Comparison of ENCODE assay signal across 9 cellular contexts in the genomic region with DNA sequence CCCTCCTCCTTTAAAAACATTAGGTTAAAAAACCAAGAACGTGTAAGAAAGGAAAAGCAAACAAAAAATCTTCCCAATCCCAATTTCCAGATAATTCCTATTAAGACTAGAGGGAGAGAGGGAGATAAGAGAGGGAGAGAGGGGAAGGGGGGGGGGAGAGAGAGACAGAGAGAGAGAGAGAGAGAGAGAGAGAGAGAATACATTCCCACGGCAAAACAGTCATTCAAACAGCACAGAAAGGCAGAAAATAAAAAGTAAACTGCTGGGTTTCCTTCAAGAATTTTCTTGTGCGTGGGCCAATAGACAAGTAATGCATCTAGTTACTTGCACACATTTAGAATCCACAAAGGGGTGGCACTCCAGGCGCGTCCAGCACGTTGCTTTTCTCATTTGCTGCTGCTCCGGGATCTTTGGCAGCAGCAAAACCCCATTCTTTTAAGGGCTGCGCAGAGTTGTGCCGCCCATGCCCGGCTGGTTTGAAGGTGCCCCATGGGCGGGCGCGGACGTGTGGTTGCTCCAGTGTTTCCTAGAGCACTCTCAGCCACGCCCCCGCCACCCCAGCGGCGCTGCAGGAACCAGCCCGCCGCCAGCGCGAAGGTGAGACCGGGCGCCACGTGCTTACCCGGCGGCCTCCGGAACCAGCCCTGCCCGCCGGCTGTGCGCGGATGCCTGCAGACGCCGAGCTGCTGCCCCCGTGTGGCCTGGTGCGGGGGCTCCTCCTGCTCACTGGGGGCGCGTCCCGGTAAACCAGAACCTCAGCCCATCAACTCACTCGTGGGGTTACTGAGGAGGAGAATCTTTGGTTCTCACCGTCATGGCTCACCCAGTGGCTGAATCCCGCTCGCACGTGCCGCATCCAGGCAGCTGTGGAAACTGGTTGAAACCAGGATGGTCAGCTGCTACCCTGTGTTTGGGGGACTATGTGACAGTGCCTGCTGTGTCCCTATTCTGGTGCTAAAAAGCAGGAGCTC. TPM values are rescaled to one million over a fixed set of nuclear protein-coding genes. Genes with fewer than 3 reads are reported as not detected.
DNase-seq lines count a peak whose midpoint lies in the region; ATAC-seq and TF ChIP-seq lines count a peak whose summit lies in the region.
"Had no signal": no experiment of that assay in that cellular context is flagged by ENCODE, and none has a peak within 500 bp of the region (broad histone marks: within the 10 kb centered on the region; RNA-seq: fewer than 3 reads in every experiment).

No MANE protein-coding gene starts in this region.

- TF ChIP-seq POLR2A in stomach (IDR thresholded peaks at IDR 0.05) = no peak

- peaks cover 8 to 12% (median 9%) of the 10 kb centered on the region in 4 donors for H3K4me1 ChIP-seq in stomach

- peak overlapping the region in 3 of 4 donors; percentile 1 to 27 (median 11) for H3K4me3 ChIP-seq in stomach

- intact Hi-C loops in stomach (cut with DNase I; ENCODE audit: low total_unique reads) = no loop called here

- no peaks in the 10 kb centered on the region for H3K9me3 ChIP-seq in stomach

- H3K27ac Mint-ChIP-seq in natural killer cell treated with Interleukin-12 subunit alpha and Interleukin-12 subunit beta and Interleukin-15 and Interleukin-18, amount 100 ng/mL, for 72 hours = no peak overlapping the region
- H3K27ac Mint-ChIP-seq: T-helper 1 cell treated with Interleukin-12 subunit alpha and Interleukin-12 subunit beta and Interleukin-4 antibody, amounts not matched to agents 30 μg/mL and 1 μg/mL, for 36 hours had no signal

- peak in 5 of 7 experiments; percentile 34 to 60 (median 48) for TF ChIP-seq CTCF in stomach (IDR thresholded peaks at IDR 0.05)

- peaks cover 3% of the 10 kb centered on the region for H3K9me3 Mint-ChIP-seq in natural killer cell treated with Interleukin-12 subunit alpha and Interleukin-12 subunit beta and Interleukin-15 and Interleukin-18, amount 100 ng/mL, for 72 hours
- H3K9me3 Mint-ChIP-seq: T-helper 1 cell treated with Interleukin-12 subunit alpha and Interleukin-12 subunit beta and Interleukin-4 antibody, amounts not matched to agents 30 μg/mL and 1 μg/mL, for 36 hours had no signal

- H3K27me3 ChIP-seq in stomach = peaks cover 0 to 94% (median 31%) of the 10 kb centered on the region in 3 donors

- 3 to 8% (median 4%) methylated on average over 21 to 45 of the region's 45 CpGs for WGBS in stomach, 5 donors

- H3K4me3 Mint-ChIP-seq in natural killer cell treated with Interleukin-12 subunit alpha and Interleukin-12 subunit beta and Interleukin-15 and Interleukin-18, amount 100 ng/mL, for 72 hours = no peak overlapping the region
- H3K4me3 Mint-ChIP-seq: T-helper 1 cell treated with Interleukin-12 subunit alpha and Interleukin-12 subunit beta and Interleukin-4 antibody, amounts not matched to agents 30 μg/mL and 1 μg/mL, for 36 hours had no signal

- no peak overlapping the region for H3K27ac ChIP-seq in stomach

- DNase-seq in CD1c-positive myeloid dendritic cell (ENCODE audit: extremely low spot score) (peak; percentile 60), NOMO-1 (lab: John Stamatoyannopoulos, UW; ENCODE audit: unreplicated experiment in 2 of 2) (peak; percentile 68 to 84), activated T-cell treated with anti-CD3 and anti-CD28 coated beads for 4 hours (peak; percentile 56), stomach (peak; percentile 80)
- DNase-seq in natural killer cell treated with Interleukin-12 subunit alpha and Interleukin-12 subunit beta and Interleukin-15 and Interleukin-18, amount 100 ng/mL, for 72 hours (ENCODE audit: low spot score) = peak; percentile 71

- peaks cover 11% of the 10 kb centered on the region in 2 donors for H3K4me1 Mint-ChIP-seq in natural killer cell treated with Interleukin-12 subunit alpha and Interleukin-12 subunit beta and Interleukin-15 and Interleukin-18, amount 100 ng/mL, for 72 hours (ENCODE audit: low read depth in 2 of 2)

- H3K36me3 Mint-ChIP-seq in natural killer cell treated with Interleukin-12 subunit alpha and Interleukin-12 subunit beta and Interleukin-15 and Interleukin-18, amount 100 ng/mL, for 72 hours = peaks cover 9% of the 10 kb centered on the region

- no peaks in the 10 kb centered on the region for H3K36me3 ChIP-seq in stomach

- peaks cover 51 to 61% of the 10 kb centered on the region in 2 donors for H3K27me3 Mint-ChIP-seq in natural killer cell treated with Interleukin-12 subunit alpha and Interleukin-12 subunit beta and Interleukin-15 and Interleukin-18, amount 100 ng/mL, for 72 hours

- TF ChIP-seq EP300 in stomach (IDR thresholded peaks at IDR 0.05) = no peak

- ATAC-seq in GM19372 (IDR thresholded peaks at IDR 0.05; ENCODE audit: low read depth, unreplicated experiment) = peak; percentile 89
- ATAC-seq in HG03460 (IDR thresholded peaks at IDR 0.05; ENCODE audit: unreplicated experiment) = peak; percentile 95
- ATAC-seq in esophagus mucosa = peak; percentile 97
- peak; percentile 86 to 91 for ATAC-seq in natural killer cell treated with Interleukin-12 subunit alpha and Interleukin-12 subunit beta and Interleukin-15 and Interleukin-18, amount 100 ng/mL, for 72 hours

RNA-seq across cellular contexts. Expression of gene STC2, which starts 44.6 kb away (rescaled TPM):
- 8.7 TPM for total RNA-seq in esophagus mucosa
- total RNA-seq in natural killer cell treated with Interleukin-12 subunit alpha and Interleukin-12 subunit beta and Interleukin-15 and Interleukin-18, amount 100 ng/mL, for 72 hours = under 1 TPM; 0.59 to 0.78 TPM
- total RNA-seq in stomach = 1 to 10 TPM in 2 of 5 donors, under 1 TPM in 2, not detected in 1; 0.29 to 2.6 (median 1.6) TPM
- 1 to 10 TPM in 1 of 3 donors, under 1 TPM in 2; 0.15 to 1.6 (median 0.62) TPM for polyA plus RNA-seq in stomach

RNA-seq across cellular contexts. Expression of gene NKX2-5, which starts 48.6 kb away (rescaled TPM):
- total RNA-seq in esophagus mucosa (not detected), stomach (not detected)
- not detected for total RNA-seq in natural killer cell treated with Interleukin-12 subunit alpha and Interleukin-12 subunit beta and Interleukin-15 and Interleukin-18, amount 100 ng/mL, for 72 hours
- polyA plus RNA-seq in stomach = under 1 TPM in 1 of 3 donors, not detected in 2; 0.31 TPM
